In genomic region chr6:79201935-79202334, GRCh38 we compare ENCODE assay signal across 23 cellular contexts. TPM values are rescaled to one million over a fixed set of nuclear protein-coding genes. Genes with fewer than 3 reads are reported as not detected.
DNase-seq lines count a peak whose midpoint lies in the region; ATAC-seq and TF ChIP-seq lines count a peak whose summit lies in the region.
"Had no signal": no experiment of that assay in that cellular context is flagged by ENCODE, and none has a peak within 500 bp of the region (broad histone marks: within the 10 kb centered on the region; RNA-seq: fewer than 3 reads in every experiment).

No MANE protein-coding gene starts in this region.

- H3K36me3 ChIP-seq in cardiac muscle cell (peaks cover 22% of the 10 kb centered on the region), right atrium auricular region (peaks cover 19% of the 10 kb centered on the region)

- TF ChIP-seq CTCF in cardiac muscle cell (IDR thresholded peaks at IDR 0.05; ENCODE audit: low read depth, low read length): no peak
- TF ChIP-seq CTCF in right atrium auricular region (IDR thresholded peaks at IDR 0.05): no peak

- H3K4me3 Mint-ChIP-seq in memory B cell: no peak overlapping the region
- H3K4me3 Mint-ChIP-seq: B cell; CD8-positive, alpha-beta memory T cell had no signal

- H3K27ac ChIP-seq in cardiac muscle cell (peak overlapping the region; percentile 54), right atrium auricular region (no peak overlapping the region)
- H3K27ac ChIP-seq: 22Rv1, C4-2B, PC-9, SJCRH30 had no signal

- H3K9me3 ChIP-seq in cardiac muscle cell (ENCODE audit: low read depth): no peaks in the 10 kb centered on the region
- H3K9me3 ChIP-seq in right atrium auricular region: no peaks in the 10 kb centered on the region
- H3K9me3 ChIP-seq: MG63, SJCRH30 had no signal

- H3K36me3 Mint-ChIP-seq in memory B cell: peaks cover 23% of the 10 kb centered on the region

- DNase-seq in NOMO-1 treated with DMSO at 0.1 percent for 48 hours (lab: John Stamatoyannopoulos, UW; ENCODE audit: unreplicated experiment) (peak; percentile 13), NOMO-1 treated with dmso at 0.1 percent for 144 hours (lab: John Stamatoyannopoulos, UW; ENCODE audit: unreplicated experiment) (no peak), cardiac muscle cell (ENCODE audit: low read depth in 1 of 2, low spot score in 1 of 2) (no peak), right atrium auricular region (ENCODE audit: low spot score) (no peak), memory B cell (ENCODE audit: low spot score in 2 of 2) (no peak), HCEC 1CT (no peak)
- DNase-seq: Calu3; CD8-positive, alpha-beta memory T cell; DMS79 treated with DMSO at 0.1 percent for 48 hours; GF-D8; KBM-7; MG63; NCI-H2029; NCI-H446; NCI-H524 treated with DMSO at 0.1 percent for 48 hours; NCI-H774; PC-9; SJCRH30 had no signal

- H3K4me1 ChIP-seq in cardiac muscle cell (ENCODE audit: low read depth) (no peaks in the 10 kb centered on the region), right atrium auricular region (no peaks in the 10 kb centered on the region)
- H3K4me1 ChIP-seq: SJCRH30 had no signal

- no peak overlapping the region for H3K4me3 ChIP-seq in cardiac muscle cell
- no peak overlapping the region for H3K4me3 ChIP-seq in right atrium auricular region
- H3K4me3 ChIP-seq: MG63, PC-9, SJCRH30 had no signal

- no peak for ATAC-seq in memory B cell (ENCODE audit: low read depth)
- no peak for ATAC-seq in GM18520 (IDR thresholded peaks at IDR 0.05; ENCODE audit: unreplicated experiment)
- ATAC-seq: Right ventricle myocardium inferior had no signal

- no peaks in the 10 kb centered on the region for H3K27me3 Mint-ChIP-seq in memory B cell
- H3K27me3 Mint-ChIP-seq: B cell; CD8-positive, alpha-beta memory T cell had no signal

- no peaks in the 10 kb centered on the region for H3K9me3 Mint-ChIP-seq in memory B cell
- H3K9me3 Mint-ChIP-seq: CD8-positive, alpha-beta memory T cell had no signal

- no peaks in the 10 kb centered on the region for H3K27me3 ChIP-seq in cardiac muscle cell
- H3K27me3 ChIP-seq in right atrium auricular region: no peaks in the 10 kb centered on the region
- H3K27me3 ChIP-seq: MG63, SJCRH30 had no signal

- H3K27ac Mint-ChIP-seq in memory B cell: peak overlapping the region; percentile 33
- H3K27ac Mint-ChIP-seq: B cell had no signal

- H3K4me1 Mint-ChIP-seq in memory B cell: no peaks in the 10 kb centered on the region
- H3K4me1 Mint-ChIP-seq: B cell; CD8-positive, alpha-beta memory T cell had no signal

RNA-seq across cellular contexts. Expression of gene HMGN3, which starts 32.5 kb away (rescaled TPM):
- total RNA-seq in cardiac muscle cell (235 and 240 TPM in 2 replicates), right atrium auricular region (100 to 1,000 TPM in 1 of 2 donors, 10 to 100 TPM in 1; 77.0 to 152 TPM)
- polyA plus RNA-seq in cardiac muscle cell: 570 and 666 TPM in 2 replicates
